Comparison of ENCODE assay signal across 24 cellular contexts in genomic region chr7:1754345-1754908, GRCh38.
"Had no signal": no experiment of that assay in that cellular context is flagged by ENCODE, and none has a peak within 500 bp of the region (broad histone marks: within the 10 kb centered on the region; RNA-seq: fewer than 3 reads in every experiment).

No MANE protein-coding gene starts in this region.

- H3K4me3 ChIP-seq: dorsolateral prefrontal cortex, heart left ventricle, lung, psoas muscle, sigmoid colon, skin epidermis, tibial artery, upper lobe of right lung, vagina had no signal

- DNase-seq: cortex of kidney; effector CD8-positive, alpha-beta T cell; heart left ventricle; hippocampal formation; left colon; left ventricle myocardium superior; mesendoderm; naive thymus-derived CD4-positive, alpha-beta T cell; nephron progenitor cell; psoas muscle; retina; sigmoid colon; stimulated activated CD4-positive, alpha-beta T cell treated with anti-CD3 and anti-CD28 coated beads, Interleukin-2, amount 100 ng/mL, for 24 hours; stimulated activated CD4-positive, alpha-beta T cell treated with anti-CD3 and anti-CD28 coated beads, Interleukin-4, amount 100 ng/mL, for 4 hours; stimulated activated naive CD4-positive, alpha-beta T cell; tibial artery had no signal

- H3K4me3 Mint-ChIP-seq: nephron progenitor cell had no signal

- H3K9me3 Mint-ChIP-seq: nephron progenitor cell had no signal

- ATAC-seq: esophagus mucosa; heart left ventricle; left colon; left ventricle myocardium superior; naive thymus-derived CD4-positive, alpha-beta T cell; psoas muscle; upper lobe of right lung had no signal

- H3K27ac ChIP-seq: dorsolateral prefrontal cortex, heart left ventricle, psoas muscle, sigmoid colon, skin epidermis, tibial artery, upper lobe of right lung, vagina had no signal

- H3K36me3 ChIP-seq: heart left ventricle, sigmoid colon, tibial artery, upper lobe of right lung, vagina had no signal

- FAIRE-seq: endometrium, frontal cortex had no signal

- H3K27me3 ChIP-seq: vagina had no signal

- H3K4me1 ChIP-seq: sigmoid colon, upper lobe of right lung, vagina had no signal

- H3K36me3 Mint-ChIP-seq: naive thymus-derived CD4-positive, alpha-beta T cell had no signal

- H3K27ac Mint-ChIP-seq: nephron progenitor cell had no signal

- H3K9me3 ChIP-seq: heart left ventricle, psoas muscle, sigmoid colon, tibial artery, upper lobe of right lung, vagina had no signal
